Comparison of ENCODE assay signal across 16 cellular contexts in the genomic region with DNA sequence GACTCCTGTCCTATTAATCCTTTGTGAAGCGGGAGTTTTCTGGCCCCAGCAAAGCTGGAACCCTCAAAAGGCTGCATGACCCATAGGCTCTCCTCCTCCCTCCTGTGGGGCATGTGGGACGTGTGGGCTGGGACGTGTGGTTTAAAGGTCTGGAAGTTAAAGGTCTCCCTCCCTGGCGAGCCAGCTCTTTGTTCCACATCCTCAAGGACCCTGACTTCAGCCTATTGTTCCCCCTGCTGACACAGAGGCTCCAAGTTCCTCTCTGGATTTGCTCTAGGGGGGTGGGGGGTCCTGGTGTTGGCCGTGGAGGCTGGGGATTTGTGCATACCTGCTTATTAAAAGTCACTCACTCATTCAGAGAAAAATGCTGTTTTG. TPM values are rescaled to one million over a fixed set of nuclear protein-coding genes. Genes with fewer than 3 reads are reported as not detected.
DNase-seq lines count a peak whose midpoint lies in the region; ATAC-seq and TF ChIP-seq lines count a peak whose summit lies in the region.
"Had no signal": no experiment of that assay in that cellular context is flagged by ENCODE, and none has a peak within 500 bp of the region (broad histone marks: within the 10 kb centered on the region; RNA-seq: fewer than 3 reads in every experiment).

No MANE protein-coding gene starts in this region.

- DNase-seq in adipocyte (ENCODE audit: low read depth) (no peak), left lobe of liver (ENCODE audit: low spot score) (no peak), stomach (no peak), activated gamma-delta T cell treated with Interleukin-2 at 50 U/mL for 16 hours (no peak), NCI-H146 treated with DMSO at 0.1 percent for 48 hours (lab: John Stamatoyannopoulos, UW; ENCODE audit: unreplicated experiment) (no peak)
- no peak for DNase-seq in activated CD4-positive, alpha-beta T cell treated with anti-CD3 and anti-CD28 coated beads, Interleukin-2, amount 10 ng/mL, durations not matched to agents 7 days and 5 days
- DNase-seq: activated CD8-positive, alpha-beta T cell treated with anti-CD3 and anti-CD28 coated beads for 36 hours; activated naive CD8-positive, alpha-beta T cell treated with anti-CD3 and anti-CD28 coated beads, Interleukin-2, amount 50 U/mL, for 24 hours; activated T-cell treated with anti-CD3 and anti-CD28 coated beads, Interleukin-2, amount 50 U/mL, for 72 hours; midbrain; NCI-H1694 treated with DMSO at 0.1 percent for 48 hours; NCI-H510A treated with DMSO at 0.1 percent for 48 hours; PC-9; small intestine had no signal

- H3K36me3 Mint-ChIP-seq in activated CD4-positive, alpha-beta T cell treated with anti-CD3 and anti-CD28 coated beads, Interleukin-2, amount 10 ng/mL, durations not matched to agents 7 days and 5 days (ENCODE audit: low read depth), result no peaks in the 10 kb centered on the region

- no peak overlapping the region for H3K27ac Mint-ChIP-seq in activated CD4-positive, alpha-beta T cell treated with anti-CD3 and anti-CD28 coated beads, Interleukin-2, amount 10 ng/mL, durations not matched to agents 7 days and 5 days
- H3K27ac Mint-ChIP-seq: activated CD8-positive, alpha-beta T cell treated with anti-CD3 and anti-CD28 coated beads for 36 hours; activated naive CD8-positive, alpha-beta T cell treated with anti-CD3 and anti-CD28 coated beads, Interleukin-2, amount 50 U/mL, for 24 hours; activated T-cell treated with anti-CD3 and anti-CD28 coated beads, Interleukin-2, amount 50 U/mL, for 72 hours had no signal

- H3K36me3 ChIP-seq in HEK293 (ENCODE audit: control insufficient read depth in 2 of 2, insufficient read depth in 1 of 2, low read length in 2 of 2), result peaks cover 0 to 72% of the 10 kb centered on the region in 2 experiments; a peak in 1 of 3 replicates
- H3K36me3 ChIP-seq in adipocyte (ENCODE audit: control insufficient read depth, insufficient read depth, low read length, severe bottlenecking), result peaks cover 22% of the 10 kb centered on the region
- no peaks in the 10 kb centered on the region for H3K36me3 ChIP-seq in stomach
- H3K36me3 ChIP-seq: BLaER1 had no signal

- TF ChIP-seq POLR2A in stomach (IDR thresholded peaks at IDR 0.05), result no peak

- TF ChIP-seq EP300 in stomach (IDR thresholded peaks at IDR 0.05), result no peak

- intact Hi-C loops in stomach (cut with DNase I; ENCODE audit: low total_unique reads), result no loop called here

- CTCF ChIA-PET in HEK293 (lab: Yijun Ruan, JAX), result interaction anchor here (1.0 kb wide), 2 partner anchors 105 to 117 kb away, joined by 3 to 4 read pairs; no protein-coding TSS in a partner anchor
- CTCF ChIA-PET in activated CD4-positive, alpha-beta T cell treated with anti-CD3 and anti-CD28 coated beads, Interleukin-2, amount 10 ng/mL, durations not matched to agents 7 days and 5 days (lab: Charles Lee), result no interaction called here

- WGBS in stomach, 5 donors, result 23 to 49% (median 30%) methylated on average over 5 of the region's 5 CpGs

- TF ChIP-seq CTCF in HEK293 (tag by site-specific recombination; IDR thresholded peaks at IDR 0.05), result no peak
- TF ChIP-seq CTCF in stomach (IDR thresholded peaks at IDR 0.05), result no peak

- H3K4me1 ChIP-seq in HEK293 (ENCODE audit: control insufficient read depth, insufficient read depth, low read length) (peaks cover 15% of the 10 kb centered on the region), adipocyte (ENCODE audit: control insufficient read depth, insufficient read depth, low read length) (peaks cover 87% of the 10 kb centered on the region), stomach (peaks cover 59 to 78% (median 70%) of the 10 kb centered on the region in 4 donors)

- no peak overlapping the region for H3K4me3 Mint-ChIP-seq in activated CD4-positive, alpha-beta T cell treated with anti-CD3 and anti-CD28 coated beads, Interleukin-2, amount 10 ng/mL, durations not matched to agents 7 days and 5 days
- H3K4me3 Mint-ChIP-seq: activated CD8-positive, alpha-beta T cell treated with anti-CD3 and anti-CD28 coated beads for 36 hours; activated naive CD8-positive, alpha-beta T cell treated with anti-CD3 and anti-CD28 coated beads, Interleukin-2, amount 50 U/mL, for 24 hours; activated T-cell treated with anti-CD3 and anti-CD28 coated beads, Interleukin-2, amount 50 U/mL, for 72 hours had no signal

- H3K27ac ChIP-seq in HEK293 (ENCODE audit: extremely low read depth, low read depth, low read length) (no peak overlapping the region), stomach (peak overlapping the region; percentile 52 to 84 (median 69))
- H3K27ac ChIP-seq: BLaER1, PC-9 had no signal

- no peaks in the 10 kb centered on the region for H3K4me1 Mint-ChIP-seq in activated CD4-positive, alpha-beta T cell treated with anti-CD3 and anti-CD28 coated beads, Interleukin-2, amount 10 ng/mL, durations not matched to agents 7 days and 5 days
- H3K4me1 Mint-ChIP-seq: activated naive CD8-positive, alpha-beta T cell treated with anti-CD3 and anti-CD28 coated beads, Interleukin-2, amount 50 U/mL, for 24 hours had no signal

- H3K27me3 ChIP-seq in adipocyte (replicated peaks; ENCODE audit: control insufficient read depth, insufficient read depth, low read length), result no peaks in the 10 kb centered on the region
- H3K27me3 ChIP-seq in stomach, result no peaks in the 10 kb centered on the region
- H3K27me3 ChIP-seq: BLaER1 had no signal

- no peaks in the 10 kb centered on the region for H3K9me3 Mint-ChIP-seq in activated CD4-positive, alpha-beta T cell treated with anti-CD3 and anti-CD28 coated beads, Interleukin-2, amount 10 ng/mL, durations not matched to agents 7 days and 5 days
- H3K9me3 Mint-ChIP-seq: activated CD8-positive, alpha-beta T cell treated with anti-CD3 and anti-CD28 coated beads for 36 hours; activated naive CD8-positive, alpha-beta T cell treated with anti-CD3 and anti-CD28 coated beads, Interleukin-2, amount 50 U/mL, for 24 hours; activated T-cell treated with anti-CD3 and anti-CD28 coated beads, Interleukin-2, amount 50 U/mL, for 72 hours had no signal

- peak overlapping the region; percentile 74 for H3K9ac ChIP-seq in adipocyte (ENCODE audit: low read length)
- H3K9ac ChIP-seq: BLaER1 had no signal

- H3K9me3 ChIP-seq in HEK293 (ENCODE audit: control insufficient read depth, insufficient read depth, low read depth, low read length), result no peaks in the 10 kb centered on the region
- no peaks in the 10 kb centered on the region for H3K9me3 ChIP-seq in adipocyte (ENCODE audit: control insufficient read depth, low read length)
- no peaks in the 10 kb centered on the region for H3K9me3 ChIP-seq in stomach
- H3K9me3 ChIP-seq: BLaER1 had no signal

- no peaks in the 10 kb centered on the region for H3K27me3 Mint-ChIP-seq in activated CD4-positive, alpha-beta T cell treated with anti-CD3 and anti-CD28 coated beads, Interleukin-2, amount 10 ng/mL, durations not matched to agents 7 days and 5 days
- H3K27me3 Mint-ChIP-seq: activated CD8-positive, alpha-beta T cell treated with anti-CD3 and anti-CD28 coated beads for 36 hours; activated naive CD8-positive, alpha-beta T cell treated with anti-CD3 and anti-CD28 coated beads, Interleukin-2, amount 50 U/mL, for 24 hours had no signal

- no peak overlapping the region for H3K4me3 ChIP-seq in HEK293 (ENCODE audit: low read depth, low read length)
- no peak overlapping the region for H3K4me3 ChIP-seq in adipocyte (ENCODE audit: low read length)
- no peak overlapping the region for H3K4me3 ChIP-seq in stomach
- H3K4me3 ChIP-seq: BLaER1, PC-9 had no signal

- POLR2A ChIA-PET in HEK293 (lab: Yijun Ruan, JAX), result interaction anchor here (0.7 to 0.9 kb wide), 2 partner anchors 24 to 45 kb away, joined by 4 to 5 read pairs; no protein-coding TSS in a partner anchor
- POLR2A ChIA-PET in activated CD4-positive, alpha-beta T cell treated with anti-CD3 and anti-CD28 coated beads, Interleukin-2, amount 10 ng/mL, durations not matched to agents 7 days and 5 days (lab: Charles Lee), result no interaction called here

- peak; percentile 7 for ATAC-seq in left lobe of liver
- ATAC-seq: activated CD8-positive, alpha-beta T cell treated with anti-CD3 and anti-CD28 coated beads for 36 hours; activated naive CD8-positive, alpha-beta T cell treated with anti-CD3 and anti-CD28 coated beads, Interleukin-2, amount 50 U/mL, for 24 hours; activated T-cell treated with anti-CD3 and anti-CD28 coated beads, Interleukin-2, amount 50 U/mL, for 72 hours had no signal

TF ChIP-seq in HEK293, 187 proteins besides CTCF, POLR2A, EP300 and RAD21:
- TF ChIP-seq ZFHX2 (tag by site-specific recombination; conservative IDR thresholded peaks at IDR 0.05) (peak; percentile 29; the same call in 1 of the 2 replicates), ZNF133 (tag by site-specific recombination; IDR thresholded peaks at IDR 0.05) (no peak), EGR2 (tag by site-specific recombination; IDR thresholded peaks at IDR 0.05; ENCODE audit: low read depth) (peak; percentile 9; the same call in 1 of the 2 replicates)

RNA-seq across cellular contexts. Expression of a gene that starts 44.2 kb away (rescaled TPM):
- total RNA-seq in left lobe of liver, result 16.2 TPM
- total RNA-seq in stomach, result 100 to 1,000 TPM in 2 of 5 donors, 10 to 100 TPM in 3; 20.4 to 112 (median 76.4) TPM
- polyA plus RNA-seq in stomach, result 1 to 10 TPM; 4.0 to 5.7 (median 4.6) TPM
- under 1 TPM; 0.40 TPM for total RNA-seq in activated CD4-positive, alpha-beta T cell treated with anti-CD3 and anti-CD28 coated beads, Interleukin-2, amount 10 ng/mL, durations not matched to agents 7 days and 5 days

Comparison
In these comparisons a context has a peak if more than half of its experiments do, and no peak if none do; other contexts are left out.
1. RNA of a gene that starts 44.2 kb away (total RNA-seq): 20.4 to 112 TPM in stomach and 16.2 TPM in left lobe of liver (single experiment); 0.40 TPM in activated CD4-positive, alpha-beta T cell treated with anti-CD3 and anti-CD28 coated beads, Interleukin-2, amount 10 ng/mL, durations not matched to agents 7 days and 5 days; every median in the first group is over 10 times any median in the second.